9 cellular contexts compared by ENCODE assay signal in genomic region chr7:20158684-20159083, GRCh38. TPM values are rescaled to one million over a fixed set of nuclear protein-coding genes. Genes with fewer than 3 reads are reported as not detected.
A peak's percentile ranks its signal among the peaks of the same experiment; 100 is the strongest.
DNase-seq lines count a peak whose midpoint lies in the region; ATAC-seq, FAIRE-seq and TF ChIP-seq lines count a peak whose summit lies in the region.
"Had no signal": no experiment of that assay in that cellular context is flagged by ENCODE, and none has a peak within 500 bp of the region (broad histone marks: within the 10 kb centered on the region; RNA-seq: fewer than 3 reads in every experiment).

No MANE protein-coding gene starts in this region.

- H3K4me1 Mint-ChIP-seq in astrocyte (ENCODE audit: low read depth, unreplicated experiment) (no peaks in the 10 kb centered on the region), H9 (peaks cover 0 to 10% of the 10 kb centered on the region in 2 experiments; a peak in 1 of 4 replicates)

- no peak overlapping the region for H3K14ac ChIP-seq in H9 (ENCODE audit: insufficient read depth, low read length)

- H3F3A ChIP-seq in smooth muscle cell (ENCODE audit: low read depth) = no peaks in the 10 kb centered on the region

- H3T11ph ChIP-seq in H9 (ENCODE audit: low read length) = no peak overlapping the region

- no peak overlapping the region for H4K8ac ChIP-seq in H9 (replicated peaks; ENCODE audit: insufficient read length, low read depth, low read length)

- H3K18ac ChIP-seq in H9 (ENCODE audit: insufficient read length, low read depth, low read length) = no peak overlapping the region

- no peak for FAIRE-seq in astrocyte (lab: Jason Lieb, UNC)

- TF ChIP-seq CTCF in astrocyte (IDR thresholded peaks at IDR 0.05; ENCODE audit: insufficient read depth, low read depth, low read length) = peak; percentile 8
- TF ChIP-seq CTCF in liver (IDR thresholded peaks at IDR 0.05; ENCODE audit: low read depth, low read length, missing input control) = no peak
- no peak; the same call in 2 of the 3 replicates for TF ChIP-seq CTCF in H9 (conservative IDR thresholded peaks at IDR 0.05)
- no peak for TF ChIP-seq CTCF in smooth muscle cell (IDR thresholded peaks at IDR 0.05; ENCODE audit: borderline replicate concordance, insufficient read depth, poor library complexity, severe bottlenecking)

- 14% methylated on average over 1 of the region's 1 CpG for WGBS in liver
- no CpG with 5 or more reads among the region's 1 CpG for WGBS in H9 (ENCODE audit: extremely low coverage, insufficient read length, low lambda C conversion rate)
- 42% methylated on average over 1 of the region's 1 CpG for WGBS in smooth muscle cell (ENCODE audit: low lambda C conversion rate)

- H3K36me3 Mint-ChIP-seq in astrocyte (ENCODE audit: low read depth, unreplicated experiment) (no peaks in the 10 kb centered on the region), H9 (ENCODE audit: insufficient read depth in 1 of 3, low read depth in 3 of 3) (peaks cover 4 to 12% (median 8%) of the 10 kb centered on the region in 3 experiments; a peak in 5 of 7 replicates)

- peak; percentile 17 to 23 for TF ChIP-seq RAD21 in liver (IDR thresholded peaks at IDR 0.05)

- H3K9me3 Mint-ChIP-seq in astrocyte (ENCODE audit: unreplicated experiment) (no peaks in the 10 kb centered on the region), H9 (no peaks in the 10 kb centered on the region)

- no peaks in the 10 kb centered on the region for H3K23me2 ChIP-seq in H9 (ENCODE audit: insufficient read length, low read depth, low read length, poor library complexity, severe bottlenecking)

- H3K36me3 ChIP-seq in astrocyte (ENCODE audit: insufficient read depth, low read length) (no peaks in the 10 kb centered on the region), liver (ENCODE audit: control insufficient read depth in 4 of 4, insufficient read depth in 3 of 4, low read depth in 1 of 4, low read length in 3 of 4) (no peaks in the 10 kb centered on the region), smooth muscle cell (ENCODE audit: low read depth) (no peaks in the 10 kb centered on the region)

- H3K23ac ChIP-seq in H9 (ENCODE audit: insufficient read length, low read depth, low read length) = no peak overlapping the region

- H3K4ac ChIP-seq in H9 (ENCODE audit: low read depth, low read length) = no peak overlapping the region

- H3K4me3 Mint-ChIP-seq in astrocyte (ENCODE audit: unreplicated experiment) (no peak overlapping the region), H9 (no peak overlapping the region)

- no peak overlapping the region for H3K56ac ChIP-seq in H9 (ENCODE audit: insufficient read length, low read depth, low read length)

- H3K27ac ChIP-seq in astrocyte (ENCODE audit: low read depth, low read length) (no peak overlapping the region), liver (ENCODE audit: low read depth in 1 of 2, low read length in 2 of 2) (no peak overlapping the region), H9 (ENCODE audit: insufficient read length, low read depth, low read length) (no peak overlapping the region), smooth muscle cell (ENCODE audit: low read depth) (no peak overlapping the region)

- no peak overlapping the region for H4K5ac ChIP-seq in H9 (ENCODE audit: insufficient read length, low read depth, low read length)

- H4K91ac ChIP-seq in H9 (ENCODE audit: insufficient read length, low read depth, low read length) = no peak overlapping the region

- H3K9ac ChIP-seq in astrocyte (ENCODE audit: low read length) = no peak overlapping the region
- no peak overlapping the region for H3K9ac ChIP-seq in liver (ENCODE audit: low read depth in 1 of 2, low read length in 2 of 2)
- H3K9ac ChIP-seq in H9 (ENCODE audit: extremely low read depth, insufficient read length, low read length) = no peak overlapping the region
- H3K9ac ChIP-seq in smooth muscle cell (ENCODE audit: low read depth) = no peak overlapping the region

- H3K4me1 ChIP-seq in astrocyte (ENCODE audit: insufficient read depth, low read length) (no peaks in the 10 kb centered on the region), liver (ENCODE audit: control insufficient read depth in 4 of 4, insufficient read depth in 4 of 4, low read length in 3 of 4) (no peaks in the 10 kb centered on the region), H9 (ENCODE audit: insufficient read depth, low read length) (no peaks in the 10 kb centered on the region), smooth muscle cell (ENCODE audit: low read depth) (no peaks in the 10 kb centered on the region)

- H3K79me1 ChIP-seq in H9 (ENCODE audit: insufficient read depth, low read depth, low read length, poor library complexity, severe bottlenecking) = no peaks in the 10 kb centered on the region

- H3K27me3 ChIP-seq in astrocyte (ENCODE audit: insufficient read depth, low read length) (no peaks in the 10 kb centered on the region), liver (ENCODE audit: control insufficient read depth in 4 of 4, insufficient read depth in 4 of 4, low read length in 3 of 4) (no peaks in the 10 kb centered on the region), H9 (ENCODE audit: insufficient read depth, low read length) (no peaks in the 10 kb centered on the region), smooth muscle cell (ENCODE audit: low read depth) (no peaks in the 10 kb centered on the region)

- no peak overlapping the region for H2AFZ ChIP-seq in astrocyte (ENCODE audit: low read depth, low read length)
- no peak overlapping the region for H2AFZ ChIP-seq in H9 (ENCODE audit: low read length)
- no peak overlapping the region for H2AFZ ChIP-seq in smooth muscle cell (ENCODE audit: low read depth)

- H3K9me3 ChIP-seq in astrocyte (ENCODE audit: insufficient read depth, low read depth, low read length) (no peaks in the 10 kb centered on the region), liver (ENCODE audit: control insufficient read depth in 4 of 4, low read length in 3 of 4) (no peaks in the 10 kb centered on the region), H9 (ENCODE audit: control insufficient read depth, low read depth, low read length) (no peaks in the 10 kb centered on the region), smooth muscle cell (replicated peaks; ENCODE audit: low read depth) (no peaks in the 10 kb centered on the region)

- H3K4me3 ChIP-seq in astrocyte (ENCODE audit: insufficient read depth, low read depth, low read length) (no peak overlapping the region), liver (ENCODE audit: low read depth in 1 of 3, low read length in 3 of 3) (no peak overlapping the region), smooth muscle cell (no peak overlapping the region)

- no peaks in the 10 kb centered on the region for H4K20me1 ChIP-seq in astrocyte (ENCODE audit: insufficient read depth, low read length)
- H4K20me1 ChIP-seq in H9 (ENCODE audit: control insufficient read depth, insufficient read depth, insufficient read length) = no peaks in the 10 kb centered on the region
- no peaks in the 10 kb centered on the region for H4K20me1 ChIP-seq in smooth muscle cell (ENCODE audit: low read depth)

- H2BK15ac ChIP-seq in H9 (ENCODE audit: low read depth, low read length) = no peak overlapping the region

- H3K27ac Mint-ChIP-seq in astrocyte (ENCODE audit: unreplicated experiment) = no peak overlapping the region
- no peak overlapping the region; a peak in 1 of 7 replicates for H3K27ac Mint-ChIP-seq in H9

- no peak overlapping the region for H3K4me2 ChIP-seq in astrocyte (ENCODE audit: low read length)
- no peak overlapping the region for H3K4me2 ChIP-seq in H9 (ENCODE audit: insufficient read depth, insufficient read length, low read length)
- no peak overlapping the region for H3K4me2 ChIP-seq in smooth muscle cell

- H3K27me3 Mint-ChIP-seq in astrocyte (ENCODE audit: low read depth, unreplicated experiment) (no peaks in the 10 kb centered on the region), H9 (ENCODE audit: low read depth) (no peaks in the 10 kb centered on the region)

- DNase-seq in Daoy (ENCODE audit: low read depth) = peak; percentile 21
- no peak for DNase-seq in astrocyte (ENCODE audit: low read depth)
- DNase-seq in NCI-H2029 treated with DMSO at 0.1 percent for 48 hours (lab: John Stamatoyannopoulos, UW) = no peak
- no peak for DNase-seq in COLO829 (ENCODE audit: low spot score)
- DNase-seq in H9 = no peak
- DNase-seq in smooth muscle cell (lab: John Stamatoyannopoulos, UW; ENCODE audit: unreplicated experiment) = no peak
- DNase-seq: NCI-H774 had no signal

- H2AK5ac ChIP-seq in H9 (ENCODE audit: insufficient read length, low read length) = no peak overlapping the region

- no peak overlapping the region for H2BK20ac ChIP-seq in H9 (ENCODE audit: low read depth, low read length, poor library complexity, severe bottlenecking)

- no peak overlapping the region for H2BK5ac ChIP-seq in H9 (ENCODE audit: insufficient read length, low read length)

- no peak overlapping the region for H2BK12ac ChIP-seq in H9 (ENCODE audit: insufficient read length, low read depth, low read length)

- no peaks in the 10 kb centered on the region for H3K79me2 ChIP-seq in astrocyte (ENCODE audit: insufficient read depth, low read length)
- H3K79me2 ChIP-seq in H9 (ENCODE audit: insufficient read depth, low read length) = no peaks in the 10 kb centered on the region
- no peaks in the 10 kb centered on the region for H3K79me2 ChIP-seq in smooth muscle cell (ENCODE audit: low read depth)

- ATAC-seq in HG02678 (IDR thresholded peaks at IDR 0.05; ENCODE audit: unreplicated experiment) = peak; percentile 50

- no peak overlapping the region for H2BK120ac ChIP-seq in H9 (ENCODE audit: low read depth, low read length, poor library complexity, severe bottlenecking)

TF ChIP-seq in liver, 16 proteins besides CTCF, POLR2A, EP300 and RAD21 (continues in another document):
- no peak for TF ChIP-seq HNF4G (IDR thresholded peaks at IDR 0.05)
- TF ChIP-seq YY1 (IDR thresholded peaks at IDR 0.05) = no peak
- no peak for TF ChIP-seq ZBTB33 (IDR thresholded peaks at IDR 0.05)
- no peak for TF ChIP-seq GABPA (IDR thresholded peaks at IDR 0.05 in 1 of 2, conservative IDR thresholded peaks at IDR 0.05 in 1 of 2)

RNA-seq across cellular contexts. Expression of gene MACC1, which starts 58.5 kb away (rescaled TPM):
- 15.4 and 29.6 TPM in 2 replicates for total RNA-seq in Daoy (2014; rRNA removed; shearing (Covaris generic))
- 0.19 and 2.0 TPM in 2 replicates for total RNA-seq in astrocyte
- total RNA-seq in liver = 1 to 10 TPM in 1 of 2 donors, under 1 TPM in 1; 0.93 to 1.0 TPM
- polyA plus RNA-seq in liver = under 1 TPM; 0.02 to 0.07 TPM
- 9.8 and 11.0 TPM in 2 replicates for total RNA-seq in H9 (2021)
- total RNA-seq in smooth muscle cell = 1.3 and 2.9 TPM in 2 replicates
- 0.33 TPM in 1 of 2 replicates, not detected in the other for polyA plus RNA-seq in smooth muscle cell
